Comparison of ENCODE assay signal across 23 cellular contexts in genomic region chr9:87071473-87071872, GRCh38.
DNase-seq lines count a peak whose midpoint lies in the region; ATAC-seq, FAIRE-seq and TF ChIP-seq lines count a peak whose summit lies in the region.
"Had no signal": no experiment of that assay in that cellular context is flagged by ENCODE, and none has a peak within 500 bp of the region (broad histone marks: within the 10 kb centered on the region; RNA-seq: fewer than 3 reads in every experiment).

No MANE protein-coding gene starts in this region.

- peak overlapping the region; percentile 35 for H3K27ac ChIP-seq in PC-9
- peak overlapping the region; percentile 57 for H3K27ac ChIP-seq in epithelial cell of prostate
- H3K27ac ChIP-seq: BLaER1 treated with 17β-estradiol and CSF1 and Interleukin-3, amounts not matched to agents 10 nM and 100 nM; SK-N-MC had no signal

- H3K36me3 ChIP-seq in PC-9 (ENCODE audit: low read depth), result no peaks in the 10 kb centered on the region
- H3K36me3 ChIP-seq in MG63, result no peaks in the 10 kb centered on the region
- H3K36me3 ChIP-seq: BLaER1 treated with 17β-estradiol and CSF1 and Interleukin-3, amounts not matched to agents 10 nM and 100 nM had no signal

- no peaks in the 10 kb centered on the region for H3K9me2 ChIP-seq in PC-9 (ENCODE audit: insufficient read depth)

- 0 out of 2 replicates have a peak, but pooled peaks cover under 1% of the 10 kb centered on the region for H3F3A ChIP-seq in PC-9 (ENCODE audit: insufficient read depth, low read depth)

- FAIRE-seq in GM19239 (lab: Jason Lieb, UNC), result no peak
- FAIRE-seq: GM18507, H54, HepG2, K562 had no signal

- H3K27me3 ChIP-seq in PC-9 (ENCODE audit: insufficient read depth, low read depth) (no peaks in the 10 kb centered on the region), MG63 (no peaks in the 10 kb centered on the region)
- H3K27me3 ChIP-seq: BLaER1 treated with 17β-estradiol and CSF1 and Interleukin-3, amounts not matched to agents 10 nM and 100 nM had no signal

- DNase-seq in HCEC 1CT, result peak; percentile 30
- peak in 1 of 2 experiments; percentile 82 for DNase-seq in PC-9
- peak; percentile 83 for DNase-seq in epithelial cell of prostate (ENCODE audit: low read depth, low spot score)
- DNase-seq in renal cortical epithelial cell (ENCODE audit: low read depth), result peak; percentile 13
- no peak for DNase-seq in activated CD4-positive, CD25-positive, alpha-beta regulatory T cell (lab: John Stamatoyannopoulos, UW)
- no peak for DNase-seq in GM19239 (ENCODE audit: insufficient read length, low spot score)
- DNase-seq in MG63, result no peak
- DNase-seq: ACHN; CD8-positive, alpha-beta T cell; DMS153; GDM1; NCI-H1092 treated with DMSO at 0.1 percent for 48 hours; NCI-H146; NCI-H2029 treated with DMSO at 0.1 percent for 48 hours; NCI-H524 treated with DMSO at 0.1 percent for 48 hours; SHP77 had no signal

- intact Hi-C loops in PC-9 (cut with micrococcal nuclease; ENCODE audit: unreplicated experiment), result no loop called here

- H4K20me1 ChIP-seq in PC-9 (ENCODE audit: insufficient read depth), result no peaks in the 10 kb centered on the region
- H4K20me1 ChIP-seq: BLaER1 treated with 17β-estradiol and CSF1 and Interleukin-3, amounts not matched to agents 10 nM and 100 nM had no signal

- no peak overlapping the region for H2AFZ ChIP-seq in PC-9

- H3K4me1 ChIP-seq in PC-9 (replicated peaks; ENCODE audit: insufficient read depth), result 0 out of 2 replicates have a peak, but pooled peaks cover under 1% of the 10 kb centered on the region

- no TSS peak for BruUV-seq in PC-9 (replicated peaks; lab: Mats Ljungman, UMichigan)

- POLR2A ChIA-PET in PC-9 (lab: Charles Lee; ENCODE audit: unreplicated experiment), result no interaction called here

- H3K79me2 ChIP-seq in PC-9 (ENCODE audit: low read depth), result no peaks in the 10 kb centered on the region

- CTCF ChIA-PET in PC-9 (lab: Charles Lee), result no interaction called here

- no peak for TF ChIP-seq CTCF in PC-9 (conservative IDR thresholded peaks at IDR 0.05)

- no peak for ATAC-seq in GM18858 (IDR thresholded peaks at IDR 0.05; ENCODE audit: unreplicated experiment)
- ATAC-seq: CD8-positive, alpha-beta T cell; HepG2; K562 had no signal

- H3K4me3 ChIP-seq in PC-9, result no peak overlapping the region
- no peak overlapping the region for H3K4me3 ChIP-seq in MG63
- H3K4me3 ChIP-seq: BLaER1 treated with 17β-estradiol and CSF1 and Interleukin-3, amounts not matched to agents 10 nM and 100 nM; K562; SK-N-MC had no signal

- H3K9me3 ChIP-seq in PC-9 (ENCODE audit: insufficient read depth, low read depth) (0 out of 2 replicates have a peak, but pooled peaks cover 3% of the 10 kb centered on the region), MG63 (no peaks in the 10 kb centered on the region)
- H3K9me3 ChIP-seq: BLaER1 treated with 17β-estradiol and CSF1 and Interleukin-3, amounts not matched to agents 10 nM and 100 nM had no signal

- H3K4me2 ChIP-seq in PC-9, result no peak overlapping the region
- H3K4me2 ChIP-seq: BLaER1 treated with 17β-estradiol and CSF1 and Interleukin-3, amounts not matched to agents 10 nM and 100 nM had no signal

Comparison
In these comparisons a context has a peak if more than half of its experiments do, and no peak if none do; other contexts are left out.
1. DNase-seq: peak in HCEC 1CT (single experiment), epithelial cell of prostate (single experiment) and renal cortical epithelial cell (single experiment); none in activated CD4-positive, CD25-positive, alpha-beta regulatory T cell (0 of 4), GM19239 (single experiment) and MG63 (single experiment).